ENCODE assay signal across 8 cellular contexts in genomic region chr4:146340798-146341197, GRCh38.
DNase-seq lines count a peak whose midpoint lies in the region; ATAC-seq and TF ChIP-seq lines count a peak whose summit lies in the region.

No MANE protein-coding gene starts in this region.

- peak; percentile 4 for TF ChIP-seq CTCF in GM13976 (IDR thresholded peaks at IDR 0.05; ENCODE audit: borderline replicate concordance, control extremely low read depth, extremely low read depth, insufficient read depth, missing control alignments)

- DNase-seq in AML-193 (lab: John Stamatoyannopoulos, UW): peak; percentile 45 to 58
- DNase-seq in GM13976 (ENCODE audit: low spot score): no peak
- DNase-seq in SKM-1 (lab: John Stamatoyannopoulos, UW; ENCODE audit: unreplicated experiment): peak; percentile 8
- peak; percentile 29 for DNase-seq in iris pigment epithelial cell (ENCODE audit: low read depth)
- DNase-seq in ecto neural progenitor cell (ENCODE audit: low spot score): no peak
- no peak for DNase-seq in NCI-H446 treated with DMSO at 0.1 percent for 48 hours (lab: John Stamatoyannopoulos, UW)
- no peak for DNase-seq in HuH-7 (ENCODE audit: low spot score)

- in situ Hi-C loops in GM13976 (cut with MboI; ENCODE audit: low sequenced_read_pairs, unreplicated experiment): loop anchor here (25.0 kb wide), 1 partner anchor 747 kb away; no protein-coding TSS in a partner anchor

- ATAC-seq in HG03378 (IDR thresholded peaks at IDR 0.05; ENCODE audit: unreplicated experiment): no peak

Comparison
In these comparisons a context has a peak if more than half of its experiments do, and no peak if none do; other contexts are left out.
1. DNase-seq: peak in AML-193 (2 of 2), SKM-1 (single experiment) and iris pigment epithelial cell (single experiment); none in GM13976 (single experiment), ecto neural progenitor cell (single experiment), NCI-H446 treated with DMSO at 0.1 percent for 48 hours (single experiment) and HuH-7 (single experiment).